ENCODE assay signal across 1 cellular context in genomic region chr10:125113661-125114388, GRCh38.
TF ChIP-seq lines count a peak whose summit lies in the region.

No MANE protein-coding gene starts in this region.

TF ChIP-seq in HepG2, 621 proteins besides CTCF, POLR2A, EP300 and RAD21 (continued from another document):
- no peak for TF ChIP-seq LBX2 (CRISPR knock-in tag; IDR thresholded peaks at IDR 0.05; ENCODE audit: borderline replicate concordance)
- no peak for TF ChIP-seq MAFK (conservative IDR thresholded peaks at IDR 0.05 in 1 of 2, IDR thresholded peaks at IDR 0.05 in 1 of 2; ENCODE audit: low read length in 2 of 2)
